ENCODE assay signal across 9 cellular contexts in genomic region chr11:64894070-64894811, GRCh38. TPM values are rescaled to one million over a fixed set of nuclear protein-coding genes. Genes with fewer than 3 reads are reported as not detected.
DNase-seq lines count a peak whose midpoint lies in the region; ATAC-seq and TF ChIP-seq lines count a peak whose summit lies in the region.
"Had no signal": no experiment of that assay in that cellular context is flagged by ENCODE, and none has a peak within 500 bp of the region (broad histone marks: within the 10 kb centered on the region; RNA-seq: fewer than 3 reads in every experiment).

No MANE protein-coding gene starts in this region.

- H3K9ac ChIP-seq in KMS-11: no peak overlapping the region

- H3K79me2 ChIP-seq in KMS-11 (ENCODE audit: insufficient read depth, low read depth): no peaks in the 10 kb centered on the region

- no peak overlapping the region for H2AFZ ChIP-seq in KMS-11 (ENCODE audit: low read depth)

- H3K36me3 ChIP-seq in KMS-11 (ENCODE audit: insufficient read depth) (no peaks in the 10 kb centered on the region), vagina (peaks cover 0 to 20% of the 10 kb centered on the region in 2 donors)

- TF ChIP-seq CTCF in KMS-11 (conservative IDR thresholded peaks at IDR 0.05; ENCODE audit: low read depth, low read length): peak; percentile 85
- TF ChIP-seq CTCF in vagina (IDR thresholded peaks at IDR 0.05): peak; percentile 75 to 89 (median 87)

- no peak overlapping the region for H3K4me3 ChIP-seq in KMS-11 (IDR thresholded peaks at IDR 0.05; ENCODE audit: insufficient read depth, low read depth, low read length)
- no peak overlapping the region for H3K4me3 ChIP-seq in vagina

- H3K4me2 ChIP-seq in KMS-11: no peak overlapping the region

- ATAC-seq in GM18505 (IDR thresholded peaks at IDR 0.05; ENCODE audit: unreplicated experiment): peak; percentile 71

- no peaks in the 10 kb centered on the region for H3K27me3 ChIP-seq in KMS-11 (ENCODE audit: insufficient read depth, low read depth)
- no peaks in the 10 kb centered on the region for H3K27me3 ChIP-seq in vagina

- H3K4me1 ChIP-seq in KMS-11 (ENCODE audit: low read depth, poor library complexity, severe bottlenecking): peaks cover 5% of the 10 kb centered on the region
- H3K4me1 ChIP-seq in vagina: no peaks in the 10 kb centered on the region

- intact Hi-C loops in head of caudate nucleus (cut with DNase I): no loop called here
- intact Hi-C loops in posterior vena cava (cut with DNase I): loop anchor here (2.0 to 5.0 kb wide), 2 partner anchors 47 to 49 kb away; partner anchors contain the start of gene CDC42BPG (in 1 of the 2)
- intact Hi-C loops in vagina (cut with DNase I): no loop called here

- no peaks in the 10 kb centered on the region for H3K9me3 ChIP-seq in vagina

- no peak overlapping the region for H3K27ac ChIP-seq in KMS-11
- no peak overlapping the region for H3K27ac ChIP-seq in vagina

- DNase-seq in 8988T (peak; percentile 93), head of caudate nucleus (peak; percentile 68 to 94 (median 84)), posterior vena cava (ENCODE audit: low spot score) (peak; percentile 95), vagina (ENCODE audit: extremely low spot score in 2 of 2) (no peak)
- DNase-seq in activated effector memory CD4-positive, alpha-beta T cell treated with anti-CD3 and anti-CD28 coated beads, Interleukin-2, amount 50 U/mL, for 16 hours: peak; percentile 96

- TF ChIP-seq POLR2A in GM18505 (IDR thresholded peaks at IDR 0.05; ENCODE audit: borderline replicate concordance, extremely low read depth, insufficient read depth, insufficient read length): no peak
- TF ChIP-seq POLR2A in Raji (IDR thresholded peaks at IDR 0.05; ENCODE audit: insufficient read depth, low read depth, low read length): 0 out of 2 replicates have a peak, but pooled peaks have one; percentile 23
- no peak for TF ChIP-seq POLR2A in vagina (IDR thresholded peaks at IDR 0.05)

- H4K20me1 ChIP-seq in KMS-11 (ENCODE audit: insufficient read depth): no peaks in the 10 kb centered on the region

RNA-seq across cellular contexts. Expression of gene EHD1, which starts 15.8 kb away (rescaled TPM):
- total RNA-seq in posterior vena cava: 100 to 1,000 TPM; 135 to 164 TPM
- 61.6 TPM for total RNA-seq in vagina

RNA-seq across cellular contexts. Expression of gene ATG2A, which starts 22.8 kb away (rescaled TPM):
- total RNA-seq in posterior vena cava (10 to 100 TPM; 12.3 to 14.9 TPM), vagina (27.0 TPM)

RNA-seq across cellular contexts. Expression of gene PPP2R5B, which starts 30.2 kb away (rescaled TPM):
- total RNA-seq in posterior vena cava: 10 to 100 TPM; 17.5 to 30.7 TPM
- 16.9 TPM for total RNA-seq in vagina

RNA-seq across cellular contexts. Expression of gene GPHA2, which starts 41.5 kb away (rescaled TPM):
- not detected for total RNA-seq in posterior vena cava
- total RNA-seq in vagina: not detected
- total RNA-seq: urinary bladder had no signal

RNA-seq across cellular contexts. Expression of gene CDC42BPG, which starts 49.8 kb away (rescaled TPM):
- total RNA-seq in posterior vena cava: under 1 TPM; 0.37 to 0.38 TPM
- 13.0 TPM for total RNA-seq in vagina

Comparison
In these comparisons a context has a peak if more than half of its experiments do, and no peak if none do; other contexts are left out.
1. DNase-seq: peak in 8988T (single experiment), activated effector memory CD4-positive, alpha-beta T cell treated with anti-CD3 and anti-CD28 coated beads, Interleukin-2, amount 50 U/mL, for 16 hours (single experiment), head of caudate nucleus (42 of 42) and posterior vena cava (single experiment); none in vagina (0 of 2).
2. intact Hi-C loops: an anchor here in posterior vena cava (2.0 to 5.0 kb wide); none called in head of caudate nucleus and vagina.